1 cellular context compared by ENCODE assay signal in genomic region chr9:127916665-127917581, GRCh38.
TF ChIP-seq lines count a peak whose summit lies in the region.

ST6GALNAC4 (minus strand) TSS chr9:127917041; CDS start chr9:127916419, 622 bp downstream.

TF ChIP-seq in K562, 482 proteins besides CTCF, POLR2A, EP300 and RAD21 (continued from another document and continues in another):
- no peak for TF ChIP-seq TFE3 (CRISPR knock-in tag; IDR thresholded peaks at IDR 0.05)
- peak; percentile 73; the same call in 1 of the 2 replicates for TF ChIP-seq PHF8 (IDR thresholded peaks at IDR 0.05; ENCODE audit: borderline replicate concordance, low read length)
- TF ChIP-seq IRF2 (CRISPR knock-in tag; IDR thresholded peaks at IDR 0.05) = no peak
- no peak for TF ChIP-seq SNAPC5 (CRISPR knock-in tag; IDR thresholded peaks at IDR 0.05)
- TF ChIP-seq ZNF282 (CRISPR knock-in tag; IDR thresholded peaks at IDR 0.05) = 0 out of 2 replicates have a peak, but pooled peaks have one; percentile 50
- peak; percentile 57 for TF ChIP-seq TAF1 (IDR thresholded peaks at IDR 0.05; ENCODE audit: control insufficient read depth, extremely low read depth, insufficient read depth, low read length, severe bottlenecking)
- TF ChIP-seq, protein P1, sequence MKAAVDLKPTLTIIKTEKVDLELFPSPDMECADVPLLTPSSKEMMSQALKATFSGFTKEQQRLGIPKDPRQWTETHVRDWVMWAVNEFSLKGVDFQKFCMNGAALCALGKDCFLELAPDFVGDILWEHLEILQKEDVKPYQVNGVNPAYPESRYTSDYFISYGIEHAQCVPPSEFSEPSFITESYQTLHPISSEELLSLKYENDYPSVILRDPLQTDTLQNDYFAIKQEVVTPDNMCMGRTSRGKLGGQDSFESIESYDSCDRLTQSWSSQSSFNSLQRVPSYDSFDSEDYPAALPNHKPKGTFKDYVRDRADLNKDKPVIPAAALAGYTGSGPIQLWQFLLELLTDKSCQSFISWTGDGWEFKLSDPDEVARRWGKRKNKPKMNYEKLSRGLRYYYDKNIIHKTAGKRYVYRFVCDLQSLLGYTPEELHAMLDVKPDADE (conservative IDR thresholded peaks at IDR 0.05; ENCODE audit: control insufficient read depth, low read depth, low read length) = 0 out of 2 replicates have a peak, but pooled peaks have one; percentile 26
- TF ChIP-seq, protein P2, sequence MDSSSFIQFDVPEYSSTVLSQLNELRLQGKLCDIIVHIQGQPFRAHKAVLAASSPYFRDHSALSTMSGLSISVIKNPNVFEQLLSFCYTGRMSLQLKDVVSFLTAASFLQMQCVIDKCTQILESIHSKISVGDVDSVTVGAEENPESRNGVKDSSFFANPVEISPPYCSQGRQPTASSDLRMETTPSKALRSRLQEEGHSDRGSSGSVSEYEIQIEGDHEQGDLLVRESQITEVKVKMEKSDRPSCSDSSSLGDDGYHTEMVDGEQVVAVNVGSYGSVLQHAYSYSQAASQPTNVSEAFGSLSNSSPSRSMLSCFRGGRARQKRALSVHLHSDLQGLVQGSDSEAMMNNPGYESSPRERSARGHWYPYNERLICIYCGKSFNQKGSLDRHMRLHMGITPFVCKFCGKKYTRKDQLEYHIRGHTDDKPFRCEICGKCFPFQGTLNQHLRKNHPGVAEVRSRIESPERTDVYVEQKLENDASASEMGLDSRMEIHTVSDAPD (CRISPR knock-in tag; IDR thresholded peaks at IDR 0.05) = no peak
- no peak for TF ChIP-seq KHSRP (IDR thresholded peaks at IDR 0.05)
- TF ChIP-seq POLR2B (IDR thresholded peaks at IDR 0.05; ENCODE audit: low read depth, partially characterized antibody) = peak; percentile 40
- TF ChIP-seq ZNF24 (IDR thresholded peaks at IDR 0.05) = no peak
- TF ChIP-seq VEZF1 (CRISPR knock-in tag; IDR thresholded peaks at IDR 0.05) = peak; percentile 82
- peak; percentile 79 for TF ChIP-seq POLR2G (IDR thresholded peaks at IDR 0.05; ENCODE audit: low read depth, low read length)
- no peak for TF ChIP-seq ZNF507 (tag; conservative IDR thresholded peaks at IDR 0.05)
- TF ChIP-seq ZBTB7A (IDR thresholded peaks at IDR 0.05; ENCODE audit: borderline replicate concordance, control insufficient read depth, low read depth, low read length) = 0 out of 2 replicates have a peak, but pooled peaks have one; percentile 22
- no peak for TF ChIP-seq ZNF511 (CRISPR knock-in tag; IDR thresholded peaks at IDR 0.05)
- TF ChIP-seq MTA2 (IDR thresholded peaks at IDR 0.05; ENCODE audit: low read depth) = no peak
- peak; percentile 70 for TF ChIP-seq HNRNPLL (IDR thresholded peaks at IDR 0.05; ENCODE audit: low read depth, low read length, poor library complexity, severe bottlenecking)
- TF ChIP-seq AFF1 (IDR thresholded peaks at IDR 0.05; ENCODE audit: low read depth in 1 of 2, partially characterized antibody in 2 of 2) = no peak
- TF ChIP-seq KAT7 (CRISPR knock-in tag; IDR thresholded peaks at IDR 0.05; ENCODE audit: borderline replicate concordance) = no peak
- no peak for TF ChIP-seq E2F4 (CRISPR knock-in tag; IDR thresholded peaks at IDR 0.05; ENCODE audit: low read depth)
- no peak for TF ChIP-seq ZNF830 (CRISPR knock-in tag; IDR thresholded peaks at IDR 0.05)
- TF ChIP-seq BACH1 (tag; IDR thresholded peaks at IDR 0.05) = no peak
- no peak for TF ChIP-seq LARP7 (IDR thresholded peaks at IDR 0.05)
- TF ChIP-seq FOXK1 (CRISPR knock-in tag; IDR thresholded peaks at IDR 0.05; ENCODE audit: borderline replicate concordance) = no peak; the same call in 1 of the 2 replicates
- no peak for TF ChIP-seq EHMT2 (IDR thresholded peaks at IDR 0.05)
- no peak for TF ChIP-seq ZFP30 (CRISPR knock-in tag; IDR thresholded peaks at IDR 0.05; ENCODE audit: borderline replicate concordance)
- TF ChIP-seq RBM25 (IDR thresholded peaks at IDR 0.05; ENCODE audit: low read depth, low read length, severe bottlenecking) = no peak
- no peak for TF ChIP-seq ZNF644 (tag; IDR thresholded peaks at IDR 0.05; ENCODE audit: low read depth)
- no peak for TF ChIP-seq SMARCA4 (IDR thresholded peaks at IDR 0.05)
- TF ChIP-seq SIN3B (IDR thresholded peaks at IDR 0.05; ENCODE audit: low read depth) = no peak
- TF ChIP-seq XRCC5 (IDR thresholded peaks at IDR 0.05; ENCODE audit: low read depth, low read length) = no peak
- TF ChIP-seq MAFF (IDR thresholded peaks at IDR 0.05; ENCODE audit: low read length) = no peak
- TF ChIP-seq ZNF639 (CRISPR knock-in tag; conservative IDR thresholded peaks at IDR 0.05 in 1 of 2, IDR thresholded peaks at IDR 0.05 in 1 of 2) = no peak
- peak; percentile 37; the same call in 1 of the 2 replicates for TF ChIP-seq CTBP1 (IDR thresholded peaks at IDR 0.05; ENCODE audit: borderline replicate concordance)
- TF ChIP-seq, protein P3, sequence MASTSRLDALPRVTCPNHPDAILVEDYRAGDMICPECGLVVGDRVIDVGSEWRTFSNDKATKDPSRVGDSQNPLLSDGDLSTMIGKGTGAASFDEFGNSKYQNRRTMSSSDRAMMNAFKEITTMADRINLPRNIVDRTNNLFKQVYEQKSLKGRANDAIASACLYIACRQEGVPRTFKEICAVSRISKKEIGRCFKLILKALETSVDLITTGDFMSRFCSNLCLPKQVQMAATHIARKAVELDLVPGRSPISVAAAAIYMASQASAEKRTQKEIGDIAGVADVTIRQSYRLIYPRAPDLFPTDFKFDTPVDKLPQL (IDR thresholded peaks at IDR 0.05; ENCODE audit: extremely low read depth, insufficient read length) = no peak
- peak; percentile 24; the same call in 1 of the 2 replicates for TF ChIP-seq EP400 (IDR thresholded peaks at IDR 0.05)
- no peak for TF ChIP-seq SIX5 (IDR thresholded peaks at IDR 0.05; ENCODE audit: borderline replicate concordance in 1 of 2, insufficient read depth in 1 of 2, low read depth in 1 of 2, low read length in 2 of 2)
- TF ChIP-seq POLR3A (IDR thresholded peaks at IDR 0.05; ENCODE audit: borderline replicate concordance, extremely low read depth, insufficient read depth, insufficient read length) = no peak
- no peak for TF ChIP-seq E2F3 (CRISPR knock-in tag; IDR thresholded peaks at IDR 0.05)
- no peak for TF ChIP-seq SAFB (IDR thresholded peaks at IDR 0.05; ENCODE audit: borderline replicate concordance, low read depth, low read length)
- TF ChIP-seq, protein P4, sequence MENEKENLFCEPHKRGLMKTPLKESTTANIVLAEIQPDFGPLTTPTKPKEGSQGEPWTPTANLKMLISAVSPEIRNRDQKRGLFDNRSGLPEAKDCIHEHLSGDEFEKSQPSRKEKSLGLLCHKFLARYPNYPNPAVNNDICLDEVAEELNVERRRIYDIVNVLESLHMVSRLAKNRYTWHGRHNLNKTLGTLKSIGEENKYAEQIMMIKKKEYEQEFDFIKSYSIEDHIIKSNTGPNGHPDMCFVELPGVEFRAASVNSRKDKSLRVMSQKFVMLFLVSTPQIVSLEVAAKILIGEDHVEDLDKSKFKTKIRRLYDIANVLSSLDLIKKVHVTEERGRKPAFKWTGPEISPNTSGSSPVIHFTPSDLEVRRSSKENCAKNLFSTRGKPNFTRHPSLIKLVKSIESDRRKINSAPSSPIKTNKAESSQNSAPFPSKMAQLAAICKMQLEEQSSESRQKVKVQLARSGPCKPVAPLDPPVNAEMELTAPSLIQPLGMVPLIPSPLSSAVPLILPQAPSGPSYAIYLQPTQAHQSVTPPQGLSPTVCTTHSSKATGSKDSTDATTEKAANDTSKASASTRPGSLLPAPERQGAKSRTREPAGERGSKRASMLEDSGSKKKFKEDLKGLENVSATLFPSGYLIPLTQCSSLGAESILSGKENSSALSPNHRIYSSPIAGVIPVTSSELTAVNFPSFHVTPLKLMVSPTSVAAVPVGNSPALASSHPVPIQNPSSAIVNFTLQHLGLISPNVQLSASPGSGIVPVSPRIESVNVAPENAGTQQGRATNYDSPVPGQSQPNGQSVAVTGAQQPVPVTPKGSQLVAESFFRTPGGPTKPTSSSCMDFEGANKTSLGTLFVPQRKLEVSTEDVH (IDR thresholded peaks at IDR 0.05; ENCODE audit: low read depth, partially characterized antibody) = no peak
- TF ChIP-seq ZNF445 (CRISPR knock-in tag; IDR thresholded peaks at IDR 0.05; ENCODE audit: low read depth) = no peak
